Comparison of ENCODE assay signal across 14 cellular contexts in the genomic region with DNA sequence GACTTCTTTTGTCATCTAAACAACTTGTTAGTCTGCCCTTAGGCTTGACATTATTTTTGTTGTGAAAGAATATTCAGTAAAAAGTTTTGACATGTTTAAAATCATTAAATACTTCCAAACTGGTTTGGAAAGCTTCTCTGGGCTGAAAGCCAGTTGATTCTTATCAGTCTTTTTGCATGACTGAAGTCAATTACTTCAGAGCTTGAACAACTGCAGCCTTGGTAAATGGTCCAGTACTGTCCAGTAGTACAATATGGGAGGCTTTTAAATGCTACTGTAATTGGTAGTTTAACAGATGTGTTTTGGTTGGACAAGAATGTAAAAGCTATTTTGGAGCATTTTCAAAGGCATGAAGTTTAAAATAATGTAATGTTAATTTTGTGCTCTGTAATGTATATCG.
DNase-seq lines count a peak whose midpoint lies in the region; ATAC-seq, FAIRE-seq and TF ChIP-seq lines count a peak whose summit lies in the region.
"Had no signal": no experiment of that assay in that cellular context is flagged by ENCODE, and none has a peak within 500 bp of the region (broad histone marks: within the 10 kb centered on the region; RNA-seq: fewer than 3 reads in every experiment).

No MANE protein-coding gene starts in this region.

- in situ Hi-C loops in HAP-1 (cut with MboI; ENCODE audit: low sequenced_read_pairs), result no loop called here
- in situ Hi-C loops in HepG2 (cut with HindIII; ENCODE audit: extremely low pct_ligation_motif_present, low pct_unique_long_range_greater_than_20kb), result no loop called here

- H3K79me2 ChIP-seq in HepG2 (ENCODE audit: insufficient read depth, low read length), result no peaks in the 10 kb centered on the region

- FAIRE-seq in HepG2 (lab: Jason Lieb, UNC), result no peak
- FAIRE-seq: D721Med had no signal

- TF ChIP-seq CTCF in HepG2 (CRISPR knock-in tag; IDR thresholded peaks at IDR 0.05), result no peak
- TF ChIP-seq CTCF in uterus (IDR thresholded peaks at IDR 0.05), result no peak

- H3K36me3 ChIP-seq in HAP-1 (replicated peaks), result no peaks in the 10 kb centered on the region
- H3K36me3 ChIP-seq in HepG2 (replicated peaks in 1 of 2; ENCODE audit: control insufficient read depth in 1 of 2, insufficient read depth in 2 of 2, low read length in 2 of 2), result no peaks in the 10 kb centered on the region
- H3K36me3 ChIP-seq in uterus, result no peaks in the 10 kb centered on the region
- H3K36me3 ChIP-seq: suprapubic skin had no signal

- WGBS in HepG2 (ENCODE audit: low lambda C conversion rate), result 94% methylated on average over 1 of the region's 1 CpG

- H3K27ac ChIP-seq in epithelial cell of prostate (no peak overlapping the region), HepG2 (ENCODE audit: extremely low read length, insufficient read depth, low read length) (no peak overlapping the region), uterus (no peak overlapping the region)
- H3K27ac ChIP-seq: suprapubic skin had no signal

- H3K4me2 ChIP-seq in HepG2 (ENCODE audit: low read depth, low read length), result no peak overlapping the region

- CTCF ChIA-PET in HepG2 (lab: Yijun Ruan, JAX; ENCODE audit: low intra/inter-chr PET ratio, low total read pairs), result no interaction called here

- no peak for TF ChIP-seq RAD21 in HepG2 (CRISPR knock-in tag; IDR thresholded peaks at IDR 0.05)

- H3K4me1 ChIP-seq in HAP-1, result peaks cover 11% of the 10 kb centered on the region
- peaks cover 6% of the 10 kb centered on the region; the same call in 1 of the 2 replicates for H3K4me1 ChIP-seq in HepG2 (ENCODE audit: insufficient read depth, low read length)
- no peaks in the 10 kb centered on the region for H3K4me1 ChIP-seq in uterus

- H3K9ac ChIP-seq in HepG2 (ENCODE audit: insufficient read depth, low read depth, low read length), result no peak overlapping the region

- TF ChIP-seq EP300 in HepG2 (IDR thresholded peaks at IDR 0.05; ENCODE audit: low read depth in 2 of 2, low read length in 2 of 2) (no peak), HepG2 (CRISPR knock-in tag; IDR thresholded peaks at IDR 0.05; ENCODE audit: borderline replicate concordance) (no peak)

- no peak overlapping the region for H2AFZ ChIP-seq in HepG2 (ENCODE audit: low read length)

- ATAC-seq in HepG2, result no peak

- H4K20me1 ChIP-seq in HepG2 (ENCODE audit: insufficient read depth, low read length), result no peaks in the 10 kb centered on the region

- BruUV-seq in HepG2 (replicated peaks; lab: Mats Ljungman, UMichigan), result no TSS peak

- DNase-seq in HAP-1 (ENCODE audit: low spot score in 2 of 2) (peak; percentile 36 to 55), RPMI7951 (ENCODE audit: low read depth) (peak; percentile 74), epithelial cell of prostate (ENCODE audit: low read depth, low spot score) (peak; percentile 63), non-pigmented ciliary epithelial cell (ENCODE audit: low read depth) (peak; percentile 27), epidermal melanocyte (ENCODE audit: insufficient read length, low spot score) (no peak), HepG2 (ENCODE audit: low spot score) (no peak), uterus (no peak), KG1 (lab: John Stamatoyannopoulos, UW) (no peak)
- DNase-seq: activated CD4-positive, alpha-beta T cell treated with anti-CD3 and anti-CD28 coated beads for 4 hours; central memory CD4-positive, alpha-beta T cell; glutamatergic neuron; retina had no signal

- no peaks in the 10 kb centered on the region for H3K9me3 ChIP-seq in HAP-1
- H3K9me3 ChIP-seq in HepG2 (ENCODE audit: low read length), result no peaks in the 10 kb centered on the region
- no peaks in the 10 kb centered on the region for H3K9me3 ChIP-seq in uterus
- H3K9me3 ChIP-seq: suprapubic skin had no signal

- H3K27me3 ChIP-seq in HAP-1 (ENCODE audit: low read depth) (peaks cover 3% of the 10 kb centered on the region), HepG2 (ENCODE audit: control insufficient read depth in 1 of 2, insufficient read depth in 2 of 2, low read length in 2 of 2) (no peaks in the 10 kb centered on the region), uterus (no peaks in the 10 kb centered on the region)

- TF ChIP-seq POLR2A in HepG2 (IDR thresholded peaks at IDR 0.05; ENCODE audit: insufficient read depth in 1 of 2, low read depth in 2 of 2, low read length in 2 of 2) (no peak), uterus (IDR thresholded peaks at IDR 0.05) (no peak)

- intact Hi-C loops in HepG2 (cut with micrococcal nuclease; ENCODE audit: unreplicated experiment) (loop anchor here (5.0 kb wide), 1 partner anchor 537 kb away; no protein-coding TSS in a partner anchor), uterus (cut with DNase I; ENCODE audit: low total_unique reads) (loop anchor here (5.0 kb wide), 1 partner anchor 608 kb away; no protein-coding TSS in a partner anchor)

- H3K4me3 ChIP-seq in HAP-1 (no peak overlapping the region), HepG2 (replicated peaks in 1 of 3; ENCODE audit: insufficient read depth in 1 of 3, low read depth in 2 of 3, low read length in 3 of 3) (no peak overlapping the region), uterus (no peak overlapping the region)
- H3K4me3 ChIP-seq: suprapubic skin had no signal

- POLR2A ChIA-PET in HepG2 (lab: Yijun Ruan, JAX), result no interaction called here

TF ChIP-seq in HepG2, 621 proteins besides CTCF, POLR2A, EP300 and RAD21 (continues in another document):
- TF ChIP-seq RBM22 (optimal IDR thresholded peaks at IDR 0.05; ENCODE audit: low read length), result no peak
- TF ChIP-seq TAF1 (CRISPR knock-in tag; IDR thresholded peaks at IDR 0.05), result no peak
- TF ChIP-seq FOXA1 (IDR thresholded peaks at IDR 0.05), result no peak
- no peak for TF ChIP-seq FOXA1 (CRISPR knock-in tag; IDR thresholded peaks at IDR 0.05)
- TF ChIP-seq ZNF326 (CRISPR knock-in tag; IDR thresholded peaks at IDR 0.05; ENCODE audit: borderline replicate concordance), result no peak
- TF ChIP-seq, protein P1, sequence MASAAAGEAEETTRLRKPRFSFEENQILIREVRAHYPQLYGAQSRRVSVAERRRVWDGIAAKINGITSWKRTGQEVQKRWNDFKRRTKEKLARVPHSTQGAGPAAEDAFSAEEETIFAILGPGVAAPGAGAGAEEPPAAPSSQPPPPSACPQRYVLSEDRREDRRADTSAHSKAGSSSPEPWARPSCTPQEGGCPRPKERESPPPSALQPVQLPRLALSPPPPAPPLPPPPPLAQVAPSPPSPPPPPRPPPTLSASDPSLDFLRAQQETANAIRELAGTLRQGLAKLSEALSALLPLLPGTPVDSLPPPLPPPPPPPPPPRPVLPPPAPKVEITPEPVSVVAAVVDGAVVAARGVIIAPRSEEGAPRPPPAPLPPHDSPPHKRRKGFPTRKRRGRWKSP (CRISPR knock-in tag; IDR thresholded peaks at IDR 0.05), result no peak
- no peak for TF ChIP-seq ZNF567 (CRISPR knock-in tag; IDR thresholded peaks at IDR 0.05; ENCODE audit: borderline replicate concordance)
- no peak for TF ChIP-seq ZNF660 (CRISPR knock-in tag; IDR thresholded peaks at IDR 0.05; ENCODE audit: borderline replicate concordance, low read depth)
- TF ChIP-seq MED13 (CRISPR knock-in tag; IDR thresholded peaks at IDR 0.05), result no peak
- TF ChIP-seq ZNF607 (CRISPR knock-in tag; IDR thresholded peaks at IDR 0.05; ENCODE audit: borderline replicate concordance), result no peak
- TF ChIP-seq, protein P2, sequence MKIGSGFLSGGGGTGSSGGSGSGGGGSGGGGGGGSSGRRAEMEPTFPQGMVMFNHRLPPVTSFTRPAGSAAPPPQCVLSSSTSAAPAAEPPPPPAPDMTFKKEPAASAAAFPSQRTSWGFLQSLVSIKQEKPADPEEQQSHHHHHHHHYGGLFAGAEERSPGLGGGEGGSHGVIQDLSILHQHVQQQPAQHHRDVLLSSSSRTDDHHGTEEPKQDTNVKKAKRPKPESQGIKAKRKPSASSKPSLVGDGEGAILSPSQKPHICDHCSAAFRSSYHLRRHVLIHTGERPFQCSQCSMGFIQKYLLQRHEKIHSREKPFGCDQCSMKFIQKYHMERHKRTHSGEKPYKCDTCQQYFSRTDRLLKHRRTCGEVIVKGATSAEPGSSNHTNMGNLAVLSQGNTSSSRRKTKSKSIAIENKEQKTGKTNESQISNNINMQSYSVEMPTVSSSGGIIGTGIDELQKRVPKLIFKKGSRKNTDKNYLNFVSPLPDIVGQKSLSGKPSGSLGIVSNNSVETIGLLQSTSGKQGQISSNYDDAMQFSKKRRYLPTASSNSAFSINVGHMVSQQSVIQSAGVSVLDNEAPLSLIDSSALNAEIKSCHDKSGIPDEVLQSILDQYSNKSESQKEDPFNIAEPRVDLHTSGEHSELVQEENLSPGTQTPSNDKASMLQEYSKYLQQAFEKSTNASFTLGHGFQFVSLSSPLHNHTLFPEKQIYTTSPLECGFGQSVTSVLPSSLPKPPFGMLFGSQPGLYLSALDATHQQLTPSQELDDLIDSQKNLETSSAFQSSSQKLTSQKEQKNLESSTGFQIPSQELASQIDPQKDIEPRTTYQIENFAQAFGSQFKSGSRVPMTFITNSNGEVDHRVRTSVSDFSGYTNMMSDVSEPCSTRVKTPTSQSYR (CRISPR knock-in tag; IDR thresholded peaks at IDR 0.05; ENCODE audit: borderline replicate concordance), result no peak
- TF ChIP-seq SOX13 (IDR thresholded peaks at IDR 0.05), result no peak
- no peak for TF ChIP-seq SOX13 (CRISPR knock-in tag; conservative IDR thresholded peaks at IDR 0.05 in 1 of 2, IDR thresholded peaks at IDR 0.05 in 1 of 2)

Comparison
In these comparisons a context has a peak if more than half of its experiments do, and no peak if none do; other contexts are left out.
1. DNase-seq: peak in HAP-1 (2 of 2), RPMI7951 (single experiment), epithelial cell of prostate (single experiment) and non-pigmented ciliary epithelial cell (single experiment); none in epidermal melanocyte (single experiment), HepG2 (single experiment), uterus (0 of 2) and KG1 (single experiment).